Comparison of ENCODE assay signal across 6 cellular contexts in genomic region chr1:38032992-38033391, GRCh38. TPM values are rescaled to one million over a fixed set of nuclear protein-coding genes. Genes with fewer than 3 reads are reported as not detected.
"Had no signal": no experiment of that assay in that cellular context is flagged by ENCODE, and none has a peak within 500 bp of the region (broad histone marks: within the 10 kb centered on the region; RNA-seq: fewer than 3 reads in every experiment).

No MANE protein-coding gene starts in this region.

RNA-seq across cellular contexts. Expression of gene POU3F1, which starts 13.6 kb away (rescaled TPM):
- total RNA-seq: colonic mucosa, endothelial cell of umbilical vein, epithelial cell of proximal tubule, glomerular endothelial cell had no signal
- polyA plus RNA-seq: endothelial cell of umbilical vein, fibroblast of lung, heart left ventricle had no signal
